13 cellular contexts compared by ENCODE assay signal in genomic region chr21:46080171-46081021, GRCh38. TPM values are rescaled to one million over a fixed set of nuclear protein-coding genes. Genes with fewer than 3 reads are reported as not detected.
DNase-seq lines count a peak whose midpoint lies in the region; ATAC-seq and TF ChIP-seq lines count a peak whose summit lies in the region.
"Had no signal": no experiment of that assay in that cellular context is flagged by ENCODE, and none has a peak within 500 bp of the region (broad histone marks: within the 10 kb centered on the region; RNA-seq: fewer than 3 reads in every experiment).

No MANE protein-coding gene starts in this region.

- H3K4me2 ChIP-seq in SK-N-SH, result peak overlapping the region; percentile 59; the same call in 1 of the 2 replicates

- H3K79me2 ChIP-seq in SK-N-SH (ENCODE audit: insufficient read depth), result no peaks in the 10 kb centered on the region

- CTCF ChIA-PET in SK-N-SH (lab: Yijun Ruan, JAX), result interaction anchor here (0.7 kb wide), 1 partner anchor 17 kb away, joined by 3 read pairs; no protein-coding TSS in a partner anchor

- no peak for TF ChIP-seq EP300 in SK-N-SH (IDR thresholded peaks at IDR 0.05; ENCODE audit: borderline replicate concordance in 1 of 2, low read depth in 1 of 2, low read length in 1 of 2)
- TF ChIP-seq EP300 in ovary (IDR thresholded peaks at IDR 0.05), result no peak

- no peak for TF ChIP-seq RAD21 in SK-N-SH (IDR thresholded peaks at IDR 0.05; ENCODE audit: low read length)

- H3K36me3 ChIP-seq in SK-N-SH (replicated peaks in 1 of 2; ENCODE audit: control insufficient read depth in 1 of 2, insufficient read depth in 2 of 2, low read length in 1 of 2) (no peaks in the 10 kb centered on the region), heart right ventricle (no peaks in the 10 kb centered on the region), ovary (no peaks in the 10 kb centered on the region)
- H3K36me3 ChIP-seq: brain microvascular endothelial cell had no signal

- intact Hi-C loops in heart right ventricle (cut with DNase I) (no loop called here), ovary (cut with DNase I) (no loop called here)

- H2AFZ ChIP-seq in SK-N-SH (ENCODE audit: low read depth), result no peak overlapping the region; the same call in 1 of the 2 replicates

- WGBS in SK-N-SH (ENCODE audit: low lambda C conversion rate), result no CpG with 5 or more reads among the region's 30 CpGs
- 46 to 47% methylated on average over 30 of the region's 30 CpGs for WGBS in heart right ventricle, 2 donors
- WGBS in ovary, 3 donors, result 42 to 55% (median 50%) methylated on average over 30 of the region's 30 CpGs

- TF ChIP-seq CTCF in SK-N-SH (IDR thresholded peaks at IDR 0.05) (no peak), heart right ventricle (IDR thresholded peaks at IDR 0.05) (no peak), ovary (IDR thresholded peaks at IDR 0.05) (no peak)

- POLR2A ChIA-PET in SK-N-SH (lab: Yijun Ruan, JAX), result interaction anchor here (1.7 to 2.5 kb wide), 2 partner anchors 48 to 108 kb away, joined by 8 to 13 read pairs; no protein-coding TSS in a partner anchor

- H3K27ac ChIP-seq in SK-N-SH (ENCODE audit: low read depth in 2 of 2, low read length in 1 of 2), result peak overlapping the region; percentile 58 to 90; a peak in 3 of 4 replicates
- H3K27ac ChIP-seq in heart right ventricle, result peak overlapping the region in 7 of 10 donors; percentile 19 to 53 (median 22)
- no peak overlapping the region for H3K27ac ChIP-seq in ovary

- H3K4me1 ChIP-seq in SK-N-SH (ENCODE audit: control insufficient read depth in 1 of 2, insufficient read depth in 2 of 2, low read depth in 1 of 2, low read length in 1 of 2) (peaks cover 17 to 38% of the 10 kb centered on the region in 2 experiments; a peak in 3 of 4 replicates), heart right ventricle (peaks cover 8 to 28% (median 24%) of the 10 kb centered on the region in 9 donors), ovary (ENCODE audit: insufficient read depth) (peaks cover 2% of the 10 kb centered on the region)

- no peak for TF ChIP-seq POLR2A in ovary (IDR thresholded peaks at IDR 0.05)

- DNase-seq in Ammon's horn (ENCODE audit: low spot score) (peak; percentile 40), SK-N-SH (peak; percentile 84), heart right ventricle (peak; percentile 70 to 79), ovary (peak; percentile 30 to 61 (median 38)), NCI-H524 (lab: John Stamatoyannopoulos, UW) (no peak)
- DNase-seq: brain microvascular endothelial cell; CD4-positive, alpha-beta memory T cell; left colon; NCI-H82; small intestine had no signal

- H3K9me3 ChIP-seq in SK-N-SH (no peaks in the 10 kb centered on the region), heart right ventricle (no peaks in the 10 kb centered on the region), ovary (no peaks in the 10 kb centered on the region)

- H3K4me3 ChIP-seq in SK-N-SH (ENCODE audit: low read depth in 2 of 2, low read length in 1 of 2), result no peak overlapping the region
- no peak overlapping the region for H3K4me3 ChIP-seq in heart right ventricle
- H3K4me3 ChIP-seq in ovary, result no peak overlapping the region

- no peak overlapping the region for H3K9ac ChIP-seq in SK-N-SH

- peaks cover 11% of the 10 kb centered on the region for H3F3A ChIP-seq in SK-N-SH (replicated peaks; ENCODE audit: insufficient read depth)

- ATAC-seq in heart right ventricle, result peak; percentile 35 to 77 (median 59)
- ATAC-seq in GM21526 (IDR thresholded peaks at IDR 0.05; ENCODE audit: low FRiP score, unreplicated experiment), result no peak
- no peak for ATAC-seq in HG02970 (IDR thresholded peaks at IDR 0.05; ENCODE audit: low FRiP score, unreplicated experiment)
- no peak for ATAC-seq in GM21825 (IDR thresholded peaks at IDR 0.05; ENCODE audit: unreplicated experiment)
- ATAC-seq: left colon had no signal

- H3K9me2 ChIP-seq in SK-N-SH, result no peaks in the 10 kb centered on the region

- no peaks in the 10 kb centered on the region for H3K27me3 ChIP-seq in SK-N-SH (ENCODE audit: insufficient read depth)
- peaks cover 0 to 8% (median 0%) of the 10 kb centered on the region in 7 donors for H3K27me3 ChIP-seq in heart right ventricle
- no peaks in the 10 kb centered on the region for H3K27me3 ChIP-seq in ovary
- H3K27me3 ChIP-seq: brain microvascular endothelial cell had no signal

- no peaks in the 10 kb centered on the region for H4K20me1 ChIP-seq in SK-N-SH (ENCODE audit: insufficient read depth)

TF ChIP-seq in SK-N-SH, 30 proteins besides CTCF, POLR2A, EP300 and RAD21:
- TF ChIP-seq ELF1 (IDR thresholded peaks at IDR 0.05), result no peak
- peak; percentile 71 for TF ChIP-seq GATA2 (CRISPR knock-in tag; IDR thresholded peaks at IDR 0.05)
- TF ChIP-seq NRF1 (IDR thresholded peaks at IDR 0.05; ENCODE audit: low read depth, low read length), result no peak
- TF ChIP-seq RCOR1 (IDR thresholded peaks at IDR 0.05; ENCODE audit: low read length), result 0 out of 2 replicates have a peak, but pooled peaks have one; percentile 24
- peak; percentile 76 for TF ChIP-seq FOXJ3 (CRISPR knock-in tag; IDR thresholded peaks at IDR 0.05)
- peak; percentile 80 for TF ChIP-seq MXI1 (IDR thresholded peaks at IDR 0.05; ENCODE audit: low read depth, low read length)
- TF ChIP-seq EZH2phosphoT487 (IDR thresholded peaks at IDR 0.05; ENCODE audit: borderline replicate concordance, low read depth), result no peak

RNA-seq across cellular contexts. Expression of gene COL6A2, which starts 17.5 kb away (rescaled TPM):
- 66.6 and 108 TPM in 2 replicates for polyA plus RNA-seq in SK-N-SH (2012; rRNA removed)
- 38.5 and 67.6 TPM in 2 replicates for polyA plus RNA-seq in SK-N-SH (2012; cell fraction: cytosol; rRNA removed)
- polyA plus RNA-seq in SK-N-SH (2012; cell fraction: nucleus; rRNA removed), result 184 and 188 TPM in 2 replicates
- 100 to 1,000 TPM in 8 of 10 donors, 10 to 100 TPM in 2; 76.6 to 370 (median 119) TPM for total RNA-seq in heart right ventricle
- polyA plus RNA-seq in heart right ventricle, result 100 to 1,000 TPM; 301 to 363 TPM
- 1,000 to 10,000 TPM in 1 of 7 donors, 100 to 1,000 TPM in 6; 222 to 1,092 (median 831) TPM for total RNA-seq in ovary
- 100 to 1,000 TPM in 1 of 2 donors, 10 to 100 TPM in 1; 50.9 to 818 TPM for polyA plus RNA-seq in ovary

Comparison
In these comparisons a context has a peak if more than half of its experiments do, and no peak if none do; other contexts are left out.
1. DNase-seq: peak in Ammon's horn (single experiment), SK-N-SH (single experiment), heart right ventricle (2 of 2) and ovary (5 of 5); none in NCI-H524 (0 of 2).
2. H3K27ac ChIP-seq: peak in SK-N-SH (2 of 2) and heart right ventricle (7 of 10); none in ovary (0 of 2).
3. ATAC-seq: peak in heart right ventricle (8 of 8); none in GM21526 (single experiment), HG02970 (single experiment) and GM21825 (single experiment).